ENCODE assay signal across 20 cellular contexts in genomic region chr1:33908344-33908956, GRCh38. TPM values are rescaled to one million over a fixed set of nuclear protein-coding genes. Genes with fewer than 3 reads are reported as not detected.
DNase-seq lines count a peak whose midpoint lies in the region; ATAC-seq and TF ChIP-seq lines count a peak whose summit lies in the region.
"Had no signal": no experiment of that assay in that cellular context is flagged by ENCODE, and none has a peak within 500 bp of the region (broad histone marks: within the 10 kb centered on the region; RNA-seq: fewer than 3 reads in every experiment).

No MANE protein-coding gene starts in this region.

- WGBS in heart left ventricle, 4 donors: 55 to 73% (median 59%) methylated on average over 10 to 11 of the region's 11 CpGs

- TF ChIP-seq POLR2A in heart left ventricle (IDR thresholded peaks at IDR 0.05): no peak

- H3K9me3 ChIP-seq in heart left ventricle (no peaks in the 10 kb centered on the region), right atrium auricular region (no peaks in the 10 kb centered on the region)
- H3K9me3 ChIP-seq: A549, BE2C had no signal

- TF ChIP-seq CTCF in heart left ventricle (IDR thresholded peaks at IDR 0.05) (peak in 2 of 12 donors; percentile 3 to 12), right atrium auricular region (IDR thresholded peaks at IDR 0.05) (no peak), coronary artery (IDR thresholded peaks at IDR 0.05) (no peak), type B pancreatic cell (conservative IDR thresholded peaks at IDR 0.05) (no peak)

- no peaks in the 10 kb centered on the region for H3K9me3 Mint-ChIP-seq in type B pancreatic cell

- H3K4me1 Mint-ChIP-seq in type B pancreatic cell (ENCODE audit: unreplicated experiment): no peaks in the 10 kb centered on the region
- H3K4me1 Mint-ChIP-seq: H9 had no signal

- H3K4me1 ChIP-seq in heart left ventricle (peaks cover 0 to 8% (median under 1%) of the 10 kb centered on the region in 12 donors), right atrium auricular region (no peaks in the 10 kb centered on the region)
- H3K4me1 ChIP-seq: A549, BE2C had no signal

- no peaks in the 10 kb centered on the region for H3K36me3 ChIP-seq in heart left ventricle
- no peaks in the 10 kb centered on the region for H3K36me3 ChIP-seq in right atrium auricular region
- H3K36me3 ChIP-seq: BE2C had no signal

- H3K27ac ChIP-seq in heart left ventricle: peak overlapping the region in 6 of 12 donors; percentile 5 to 70 (median 32)
- H3K27ac ChIP-seq in right atrium auricular region: no peak overlapping the region
- no peak overlapping the region for H3K27ac ChIP-seq in coronary artery
- H3K27ac ChIP-seq: A549 had no signal

- H3K27me3 ChIP-seq in heart left ventricle (peaks cover 0 to 7% (median 0%) of the 10 kb centered on the region in 9 donors), right atrium auricular region (no peaks in the 10 kb centered on the region)
- H3K27me3 ChIP-seq: BE2C had no signal

- ATAC-seq in heart left ventricle: peak; percentile 51 to 87 (median 79)
- ATAC-seq: A549, GM12878, PC-3 had no signal

- no peak overlapping the region for H3K27ac Mint-ChIP-seq in type B pancreatic cell
- H3K27ac Mint-ChIP-seq: H9 had no signal

- H3K4me3 ChIP-seq in heart left ventricle: no peak overlapping the region
- no peak overlapping the region for H3K4me3 ChIP-seq in right atrium auricular region
- H3K4me3 ChIP-seq in coronary artery: no peak overlapping the region
- H3K4me3 ChIP-seq: A549, GM12878 had no signal

- intact Hi-C loops in heart left ventricle (cut with DNase I): no loop called here

- H3K4me3 Mint-ChIP-seq in type B pancreatic cell: no peak overlapping the region
- H3K4me3 Mint-ChIP-seq: H9 had no signal

- H3K36me3 Mint-ChIP-seq in type B pancreatic cell: no peaks in the 10 kb centered on the region

- DNase-seq in heart left ventricle (peak in 4 of 5 donors; percentile 30 to 53 (median 41)), right atrium auricular region (ENCODE audit: low spot score) (no peak), coronary artery (ENCODE audit: low spot score) (peak; percentile 60), left kidney (ENCODE audit: low read depth, low spot score) (peak; percentile 17), type B pancreatic cell (ENCODE audit: extremely low spot score, unreplicated experiment) (no peak)
- DNase-seq in activated CD4-positive, alpha-beta T cell treated with anti-CD3 and anti-CD28 coated beads for 1 hour: no peak
- no peak for DNase-seq in activated effector memory CD4-positive, alpha-beta T cell treated with Interleukin-2 at 50 U/mL for 16 hours
- DNase-seq: BE2C, DMS79 treated with DMSO at 0.1 percent for 48 hours, H9, Kasumi-1, NCI-H1417, NCI-H187, NCI-H526 treated with DMSO at 0.1 percent for 48 hours, PC-3, SIG-M5 had no signal

- H3K27me3 Mint-ChIP-seq in type B pancreatic cell: peaks cover 33% of the 10 kb centered on the region

RNA-seq across cellular contexts. Expression of gene HMGB4, which starts 44.6 kb away (rescaled TPM):
- not detected for total RNA-seq in heart left ventricle
- polyA plus RNA-seq in heart left ventricle: not detected
- total RNA-seq in right atrium auricular region: not detected
- not detected in 2 replicates for total RNA-seq in type B pancreatic cell (ENCODE audit: low replicate concordance)
- total RNA-seq: GM12878, H9, MCF 10A, PC-3, RPMI7951 had no signal
- polyA plus RNA-seq: A549, GM12878 had no signal

Comparison
In these comparisons a context has a peak if more than half of its experiments do, and no peak if none do; other contexts are left out.
1. DNase-seq: peak in heart left ventricle (4 of 5), coronary artery (single experiment) and left kidney (single experiment); none in right atrium auricular region (single experiment), type B pancreatic cell (single experiment), activated CD4-positive, alpha-beta T cell treated with anti-CD3 and anti-CD28 coated beads for 1 hour (single experiment) and activated effector memory CD4-positive, alpha-beta T cell treated with Interleukin-2 at 50 U/mL for 16 hours (single experiment).